In genomic region chr15:96237002-96237401, GRCh38 we compare ENCODE assay signal across 30 cellular contexts.
"Had no signal": no experiment of that assay in that cellular context is flagged by ENCODE, and none has a peak within 500 bp of the region (broad histone marks: within the 10 kb centered on the region; RNA-seq: fewer than 3 reads in every experiment).

No MANE protein-coding gene starts in this region.

- H3K4me3 Mint-ChIP-seq: activated naive CD4-positive, alpha-beta T cell treated with anti-CD3 and anti-CD28 coated beads, Interleukin-2, amount 10 ng/mL, durations not matched to agents 7 days and 5 days; activated naive CD8-positive, alpha-beta T cell treated with anti-CD3 and anti-CD28 coated beads, Interleukin-2, amount 10 ng/mL, durations not matched to agents 7 days and 5 days; activated T-cell treated with anti-CD3 and anti-CD28 coated beads, Interleukin-2, amount 50 U/mL, for 24 hours; dendritic cell treated with granulocyte-macrophage colony-stimulating factor and Interleukin-4, amounts not matched to agents 40 ng/mL and 50 ng/mL, for 4 days; endodermal cell; nephron progenitor cell; T-helper 1 cell treated with Interleukin-12 subunit alpha and Interleukin-12 subunit beta and Interleukin-4 antibody, amounts not matched to agents 30 μg/mL and 1 μg/mL, for 36 hours had no signal

- H3K27me3 ChIP-seq: brain microvascular endothelial cell, esophagus muscularis mucosa, left lung, pancreas, sigmoid colon, spleen, suprapubic skin, tibial artery had no signal

- ATAC-seq: activated CD4-positive, CD25-positive, alpha-beta regulatory T cell treated with anti-CD3 and anti-CD28 coated beads, Interleukin-2, amount 50 U/mL, for 24 hours; left lung; lower lobe of right lung; pancreas had no signal

- H3K4me1 Mint-ChIP-seq: activated naive CD4-positive, alpha-beta T cell treated with anti-CD3 and anti-CD28 coated beads, Interleukin-2, amount 10 ng/mL, durations not matched to agents 7 days and 5 days; activated naive CD8-positive, alpha-beta T cell treated with anti-CD3 and anti-CD28 coated beads, Interleukin-2, amount 10 ng/mL, durations not matched to agents 7 days and 5 days; endodermal cell had no signal

- H3K4me1 ChIP-seq: esophagus muscularis mucosa, left lung, lower lobe of right lung, pancreas, prostate gland, sigmoid colon, spleen had no signal

- H3K36me3 ChIP-seq: brain microvascular endothelial cell, esophagus muscularis mucosa, left lung, lower lobe of right lung, pancreas, prostate gland, sigmoid colon, spleen, suprapubic skin, tibial artery, WERI-Rb-1 had no signal

- H3K27ac Mint-ChIP-seq: activated naive CD4-positive, alpha-beta T cell treated with anti-CD3 and anti-CD28 coated beads, Interleukin-2, amount 10 ng/mL, durations not matched to agents 7 days and 5 days; activated naive CD8-positive, alpha-beta T cell treated with anti-CD3 and anti-CD28 coated beads, Interleukin-2, amount 10 ng/mL, durations not matched to agents 7 days and 5 days; activated T-cell treated with anti-CD3 and anti-CD28 coated beads, Interleukin-2, amount 50 U/mL, for 24 hours; dendritic cell treated with granulocyte-macrophage colony-stimulating factor and Interleukin-4, amounts not matched to agents 40 ng/mL and 50 ng/mL, for 4 days; endodermal cell; nephron progenitor cell; T-helper 1 cell treated with Interleukin-12 subunit alpha and Interleukin-12 subunit beta and Interleukin-4 antibody, amounts not matched to agents 30 μg/mL and 1 μg/mL, for 36 hours had no signal

- DNase-seq: activated CD4-positive, alpha-beta T cell treated with anti-CD3 and anti-CD28 coated beads for 48 hours; activated CD4-positive, alpha-beta T cell treated with anti-CD3 and anti-CD28 coated beads, Interleukin-2, amount 50 U/mL, for 48 hours; activated CD8-positive, alpha-beta memory T cell treated with anti-CD3 and anti-CD28 coated beads, Interleukin-2, amount 50 U/mL, for 48 hours; activated gamma-delta T cell; activated naive CD4-positive, alpha-beta T cell treated with anti-CD3 and anti-CD28 coated beads, Interleukin-2, amount 10 ng/mL, durations not matched to agents 7 days and 5 days; activated naive CD8-positive, alpha-beta T cell treated with anti-CD3 and anti-CD28 coated beads, Interleukin-2, amount 10 ng/mL, durations not matched to agents 7 days and 5 days; activated T-cell treated with anti-CD3 and anti-CD28 coated beads, Interleukin-2, amount 50 U/mL, for 24 hours; amniotic stem cell; brain microvascular endothelial cell; caudate nucleus; endodermal cell; foreskin melanocyte; left lung; lower lobe of right lung; mesendoderm; nephron progenitor cell; pancreas; sigmoid colon; spleen; stimulated activated naive CD4-positive, alpha-beta T cell; SW 1271; T1000; tibial artery; WERI-Rb-1 had no signal

- H3K9me3 ChIP-seq: left lung, pancreas, prostate gland, suprapubic skin, tibial artery had no signal

- H3K27me3 Mint-ChIP-seq: activated naive CD4-positive, alpha-beta T cell treated with anti-CD3 and anti-CD28 coated beads, Interleukin-2, amount 10 ng/mL, durations not matched to agents 7 days and 5 days; activated naive CD8-positive, alpha-beta T cell treated with anti-CD3 and anti-CD28 coated beads, Interleukin-2, amount 10 ng/mL, durations not matched to agents 7 days and 5 days; activated T-cell treated with anti-CD3 and anti-CD28 coated beads, Interleukin-2, amount 50 U/mL, for 24 hours; dendritic cell treated with granulocyte-macrophage colony-stimulating factor and Interleukin-4, amounts not matched to agents 40 ng/mL and 50 ng/mL, for 4 days had no signal

- H3K36me3 Mint-ChIP-seq: activated naive CD4-positive, alpha-beta T cell treated with anti-CD3 and anti-CD28 coated beads, Interleukin-2, amount 10 ng/mL, durations not matched to agents 7 days and 5 days; activated naive CD8-positive, alpha-beta T cell treated with anti-CD3 and anti-CD28 coated beads, Interleukin-2, amount 10 ng/mL, durations not matched to agents 7 days and 5 days had no signal

- H3K27ac ChIP-seq: brain microvascular endothelial cell, esophagus muscularis mucosa, left lung, lower lobe of right lung, pancreas, prostate gland, sigmoid colon, spleen, suprapubic skin, tibial artery, WERI-Rb-1 had no signal

- H3K4me3 ChIP-seq: esophagus muscularis mucosa, left lung, lower lobe of right lung, pancreas, prostate gland, sigmoid colon, spleen, suprapubic skin, tibial artery had no signal

- H3K9me3 Mint-ChIP-seq: activated naive CD4-positive, alpha-beta T cell treated with anti-CD3 and anti-CD28 coated beads, Interleukin-2, amount 10 ng/mL, durations not matched to agents 7 days and 5 days; activated T-cell treated with anti-CD3 and anti-CD28 coated beads, Interleukin-2, amount 50 U/mL, for 24 hours; dendritic cell treated with granulocyte-macrophage colony-stimulating factor and Interleukin-4, amounts not matched to agents 40 ng/mL and 50 ng/mL, for 4 days; endodermal cell; nephron progenitor cell had no signal
